In the genomic region with DNA sequence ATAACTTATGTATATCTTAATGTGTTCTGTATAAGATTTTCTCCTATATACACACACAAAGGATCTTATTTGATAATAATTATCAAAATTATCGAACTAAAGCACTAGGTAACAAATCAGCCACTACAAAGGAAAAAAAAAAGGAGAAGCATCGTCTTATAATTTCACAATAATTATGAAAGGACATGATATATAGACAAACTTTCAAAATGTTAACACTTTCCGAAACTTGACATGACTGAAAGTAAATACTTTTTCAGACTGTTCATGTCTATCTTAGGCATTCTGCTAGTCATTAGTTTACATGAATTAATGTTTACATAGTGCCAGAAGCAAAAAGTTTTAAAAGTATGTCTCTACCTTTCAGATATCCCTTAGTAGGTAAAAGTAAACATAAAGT, we compare ENCODE assay signal across 10 cellular contexts. TPM values are rescaled to one million over a fixed set of nuclear protein-coding genes. Genes with fewer than 3 reads are reported as not detected.
DNase-seq lines count a peak whose midpoint lies in the region; ATAC-seq and TF ChIP-seq lines count a peak whose summit lies in the region.
"Had no signal": no experiment of that assay in that cellular context is flagged by ENCODE, and none has a peak within 500 bp of the region (broad histone marks: within the 10 kb centered on the region; RNA-seq: fewer than 3 reads in every experiment).

No MANE protein-coding gene starts in this region.

- H3K27me3 Mint-ChIP-seq in activated CD4-positive, alpha-beta T cell treated with anti-CD3 and anti-CD28 coated beads, Interleukin-2, amount 10 ng/mL, durations not matched to agents 24 days and 14 days: no peaks in the 10 kb centered on the region

- H3K4me3 ChIP-seq in endocrine pancreas (ENCODE audit: control insufficient read depth, insufficient read depth, low read length): peak overlapping the region; percentile 96
- no peak overlapping the region for H3K4me3 ChIP-seq in smooth muscle cell
- no peak overlapping the region for H3K4me3 ChIP-seq in Peyer's patch

- H2AFZ ChIP-seq in smooth muscle cell (ENCODE audit: low read depth): no peak overlapping the region

- in situ Hi-C loops in GM13976 (cut with MboI; ENCODE audit: low sequenced_read_pairs, unreplicated experiment): loop anchor here (10.0 kb wide), 1 partner anchor 245 kb away; no protein-coding TSS in a partner anchor

- TF ChIP-seq CTCF in smooth muscle cell (IDR thresholded peaks at IDR 0.05; ENCODE audit: borderline replicate concordance, insufficient read depth, poor library complexity, severe bottlenecking) (no peak), GM13976 (IDR thresholded peaks at IDR 0.05; ENCODE audit: borderline replicate concordance, control extremely low read depth, extremely low read depth, insufficient read depth, missing control alignments) (no peak), Peyer's patch (IDR thresholded peaks at IDR 0.05) (no peak)

- H3K36me3 ChIP-seq in endocrine pancreas (ENCODE audit: control insufficient read depth, insufficient read depth, low read length): no peaks in the 10 kb centered on the region
- no peaks in the 10 kb centered on the region for H3K36me3 ChIP-seq in smooth muscle cell (ENCODE audit: low read depth)
- H3K36me3 ChIP-seq in Peyer's patch: no peaks in the 10 kb centered on the region

- peaks cover 45% of the 10 kb centered on the region for H3K4me1 ChIP-seq in endocrine pancreas (ENCODE audit: control insufficient read depth, insufficient read depth, low read length)
- H3K4me1 ChIP-seq in smooth muscle cell (ENCODE audit: low read depth): peaks cover 10% of the 10 kb centered on the region
- H3K4me1 ChIP-seq in Peyer's patch: peaks cover 0 to 31% (median 0%) of the 10 kb centered on the region in 4 donors

- H3K4me1 Mint-ChIP-seq in activated CD4-positive, alpha-beta T cell treated with anti-CD3 and anti-CD28 coated beads, Interleukin-2, amount 10 ng/mL, durations not matched to agents 24 days and 14 days: peaks cover 55% of the 10 kb centered on the region

- no peak for DNase-seq in activated CD4-positive, alpha-beta T cell treated with anti-CD3 and anti-CD28 coated beads, Interleukin-2, amount 10 ng/mL, durations not matched to agents 24 days and 14 days
- no peak for DNase-seq in activated CD4-positive, alpha-beta T cell treated with anti-CD3 and anti-CD28 coated beads for 48 hours
- peak; percentile 66 for DNase-seq in OCI-M1 (lab: John Stamatoyannopoulos, UW)
- no peak for DNase-seq in smooth muscle cell (lab: John Stamatoyannopoulos, UW; ENCODE audit: unreplicated experiment)
- DNase-seq in GM13976 (ENCODE audit: low spot score): no peak
- no peak for DNase-seq in Peyer's patch
- DNase-seq: ACHN, SHP77 treated with DMSO at 0.1 percent for 48 hours had no signal

- H3K9ac ChIP-seq in endocrine pancreas (ENCODE audit: control insufficient read depth, insufficient read depth, low read length) (no peak overlapping the region), smooth muscle cell (ENCODE audit: low read depth) (no peak overlapping the region)

- no peaks in the 10 kb centered on the region for H3K27me3 ChIP-seq in endocrine pancreas (ENCODE audit: control insufficient read depth, insufficient read depth, low read length)
- H3K27me3 ChIP-seq in smooth muscle cell (ENCODE audit: low read depth): no peaks in the 10 kb centered on the region
- no peaks in the 10 kb centered on the region for H3K27me3 ChIP-seq in Peyer's patch

- H3K27ac ChIP-seq in smooth muscle cell (ENCODE audit: low read depth): peak overlapping the region; percentile 100
- peak overlapping the region in 2 of 4 donors; percentile 64 to 100 for H3K27ac ChIP-seq in Peyer's patch

- no peaks in the 10 kb centered on the region for H3K9me3 ChIP-seq in endocrine pancreas (ENCODE audit: control insufficient read depth, low read length)
- H3K9me3 ChIP-seq in smooth muscle cell (replicated peaks; ENCODE audit: low read depth): no peaks in the 10 kb centered on the region
- no peaks in the 10 kb centered on the region for H3K9me3 ChIP-seq in Peyer's patch

- peak overlapping the region; percentile 99 for H3K27ac Mint-ChIP-seq in activated CD4-positive, alpha-beta T cell treated with anti-CD3 and anti-CD28 coated beads, Interleukin-2, amount 10 ng/mL, durations not matched to agents 24 days and 14 days

- H3F3A ChIP-seq in smooth muscle cell (ENCODE audit: low read depth): peaks cover 24% of the 10 kb centered on the region

- peaks cover 3% of the 10 kb centered on the region for H3K36me3 Mint-ChIP-seq in activated CD4-positive, alpha-beta T cell treated with anti-CD3 and anti-CD28 coated beads, Interleukin-2, amount 10 ng/mL, durations not matched to agents 24 days and 14 days (ENCODE audit: low read depth)

- peak overlapping the region; percentile 93 for H3K4me3 Mint-ChIP-seq in activated CD4-positive, alpha-beta T cell treated with anti-CD3 and anti-CD28 coated beads, Interleukin-2, amount 10 ng/mL, durations not matched to agents 24 days and 14 days

- H3K4me2 ChIP-seq in smooth muscle cell: no peak overlapping the region

- no peaks in the 10 kb centered on the region for H3K79me2 ChIP-seq in smooth muscle cell (ENCODE audit: low read depth)

- intact Hi-C loops in activated CD4-positive, alpha-beta T cell treated with anti-CD3 and anti-CD28 coated beads, Interleukin-2, amount 10 ng/mL, durations not matched to agents 24 days and 14 days (cut with micrococcal nuclease): loop anchor here (2.0 to 5.0 kb wide), 3 partner anchors 197 to 1559 kb away; a partner anchor contains a TSS

- no peaks in the 10 kb centered on the region for H3K9me3 Mint-ChIP-seq in activated CD4-positive, alpha-beta T cell treated with anti-CD3 and anti-CD28 coated beads, Interleukin-2, amount 10 ng/mL, durations not matched to agents 24 days and 14 days

- H4K20me1 ChIP-seq in smooth muscle cell (ENCODE audit: low read depth): no peaks in the 10 kb centered on the region

- no peak for TF ChIP-seq POLR2A in Peyer's patch (IDR thresholded peaks at IDR 0.05)

- 97% methylated on average over 3 of the region's 3 CpGs for WGBS in smooth muscle cell (ENCODE audit: low lambda C conversion rate)

- no peak for ATAC-seq in HG03108 (IDR thresholded peaks at IDR 0.05; ENCODE audit: unreplicated experiment)

RNA-seq across cellular contexts. Expression of a gene that starts 7.3 kb away (rescaled TPM):
- 13.2 and 14.1 TPM in 2 replicates for total RNA-seq in activated CD4-positive, alpha-beta T cell treated with anti-CD3 and anti-CD28 coated beads, Interleukin-2, amount 10 ng/mL, durations not matched to agents 24 days and 14 days
- total RNA-seq in smooth muscle cell (6.7 and 12.3 TPM in 2 replicates), Peyer's patch (1 to 10 TPM; 1.9 to 5.0 (median 2.5) TPM)
- 14.1 and 14.5 TPM in 2 replicates for polyA plus RNA-seq in smooth muscle cell
